8 cellular contexts compared by ENCODE assay signal in the genomic region with DNA sequence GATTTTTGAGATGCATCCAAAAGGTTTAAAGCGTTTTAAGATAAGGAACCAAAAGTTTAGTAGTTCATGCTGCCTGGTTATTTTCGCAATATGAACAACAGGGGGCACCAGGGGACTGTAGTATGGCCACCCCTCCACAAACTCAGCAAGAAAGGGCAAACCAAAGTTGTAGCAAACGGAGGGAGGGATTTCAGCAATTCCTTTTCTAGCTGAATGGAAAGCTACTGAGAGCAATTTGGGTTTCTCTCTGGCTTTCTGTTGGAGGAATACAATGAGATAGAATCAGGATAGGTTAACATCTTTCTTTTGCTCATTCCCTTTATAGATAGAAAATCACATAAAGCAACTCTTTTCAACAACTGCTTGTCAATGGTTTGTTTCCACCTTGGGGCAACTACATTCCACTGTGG.
DNase-seq lines count a peak whose midpoint lies in the region; ATAC-seq and FAIRE-seq lines count a peak whose summit lies in the region.

No MANE protein-coding gene starts in this region.

- no peak overlapping the region for H3K4me3 Mint-ChIP-seq in activated CD4-positive, alpha-beta T cell treated with anti-CD3 and anti-CD28 coated beads, Interleukin-2, amount 10 ng/mL, durations not matched to agents 7 days and 5 days
- no peak overlapping the region for H3K4me3 Mint-ChIP-seq in stimulated activated effector memory CD8-positive, alpha-beta T cell treated with anti-CD3 and anti-CD28 coated beads, Interleukin-12 subunit alpha, Interleukin-12 subunit beta, amount 100 ng/mL, for 72 hours

- peaks cover 15% of the 10 kb centered on the region for H3K4me1 Mint-ChIP-seq in activated CD4-positive, alpha-beta T cell treated with anti-CD3 and anti-CD28 coated beads, Interleukin-2, amount 10 ng/mL, durations not matched to agents 7 days and 5 days
- H3K4me1 Mint-ChIP-seq in stimulated activated effector memory CD8-positive, alpha-beta T cell treated with anti-CD3 and anti-CD28 coated beads, Interleukin-12 subunit alpha, Interleukin-12 subunit beta, amount 100 ng/mL, for 72 hours: peaks cover 17% of the 10 kb centered on the region

- H3K27ac Mint-ChIP-seq in activated CD4-positive, alpha-beta T cell treated with anti-CD3 and anti-CD28 coated beads, Interleukin-2, amount 10 ng/mL, durations not matched to agents 7 days and 5 days: no peak overlapping the region
- peak overlapping the region; percentile 37 for H3K27ac Mint-ChIP-seq in stimulated activated effector memory CD8-positive, alpha-beta T cell treated with anti-CD3 and anti-CD28 coated beads, Interleukin-12 subunit alpha, Interleukin-12 subunit beta, amount 100 ng/mL, for 72 hours

- FAIRE-seq in endometrium (lab: Jason Lieb, UNC): peak; percentile 88

- POLR2A ChIA-PET in activated CD4-positive, alpha-beta T cell treated with anti-CD3 and anti-CD28 coated beads, Interleukin-2, amount 10 ng/mL, durations not matched to agents 7 days and 5 days (lab: Charles Lee): no interaction called here

- H3K27me3 Mint-ChIP-seq in activated CD4-positive, alpha-beta T cell treated with anti-CD3 and anti-CD28 coated beads, Interleukin-2, amount 10 ng/mL, durations not matched to agents 7 days and 5 days: peaks cover 7% of the 10 kb centered on the region

- no peaks in the 10 kb centered on the region for H3K36me3 Mint-ChIP-seq in activated CD4-positive, alpha-beta T cell treated with anti-CD3 and anti-CD28 coated beads, Interleukin-2, amount 10 ng/mL, durations not matched to agents 7 days and 5 days (ENCODE audit: low read depth)
- H3K36me3 Mint-ChIP-seq in stimulated activated effector memory CD8-positive, alpha-beta T cell treated with anti-CD3 and anti-CD28 coated beads, Interleukin-12 subunit alpha, Interleukin-12 subunit beta, amount 100 ng/mL, for 72 hours: no peaks in the 10 kb centered on the region

- CTCF ChIA-PET in activated CD4-positive, alpha-beta T cell treated with anti-CD3 and anti-CD28 coated beads, Interleukin-2, amount 10 ng/mL, durations not matched to agents 7 days and 5 days (lab: Charles Lee): interaction anchor here (0.6 kb wide), 2 partner anchors 9 to 366 kb away, joined by 3 read pairs; no protein-coding TSS in a partner anchor

- peak; percentile 28 for DNase-seq in DMS153 treated with DMSO at 0.1 percent for 48 hours (lab: John Stamatoyannopoulos, UW; ENCODE audit: unreplicated experiment)
- DNase-seq in NCI-H526 (lab: John Stamatoyannopoulos, UW): peak; percentile 51 to 67
- DNase-seq in activated CD4-positive, alpha-beta T cell treated with anti-CD3 and anti-CD28 coated beads, Interleukin-2, amount 10 ng/mL, durations not matched to agents 7 days and 5 days: peak; percentile 71
- DNase-seq in middle frontal gyrus (ENCODE audit: extremely low spot score, low spot score): peak; percentile 49
- DNase-seq in stimulated activated effector memory CD8-positive, alpha-beta T cell treated with anti-CD3 and anti-CD28 coated beads, Interleukin-12 subunit alpha, Interleukin-12 subunit beta, amount 100 ng/mL, for 72 hours (ENCODE audit: low spot score in 2 of 2): peak; percentile 38 to 74

- H3K9me3 Mint-ChIP-seq in activated CD4-positive, alpha-beta T cell treated with anti-CD3 and anti-CD28 coated beads, Interleukin-2, amount 10 ng/mL, durations not matched to agents 7 days and 5 days: no peaks in the 10 kb centered on the region
- no peaks in the 10 kb centered on the region for H3K9me3 Mint-ChIP-seq in stimulated activated effector memory CD8-positive, alpha-beta T cell treated with anti-CD3 and anti-CD28 coated beads, Interleukin-12 subunit alpha, Interleukin-12 subunit beta, amount 100 ng/mL, for 72 hours

- ATAC-seq in HG02798 (IDR thresholded peaks at IDR 0.05; ENCODE audit: poor library complexity, unreplicated experiment): peak; percentile 35
- ATAC-seq in stimulated activated effector memory CD8-positive, alpha-beta T cell treated with anti-CD3 and anti-CD28 coated beads, Interleukin-12 subunit alpha, Interleukin-12 subunit beta, amount 100 ng/mL, for 72 hours: peak; percentile 54
- no peak for ATAC-seq in GM21367 (IDR thresholded peaks at IDR 0.05; ENCODE audit: unreplicated experiment)
